25 cellular contexts compared by ENCODE assay signal in genomic region chr7:30102281-30102680, GRCh38.
"Had no signal": no experiment of that assay in that cellular context is flagged by ENCODE, and none has a peak within 500 bp of the region (broad histone marks: within the 10 kb centered on the region; RNA-seq: fewer than 3 reads in every experiment).

No MANE protein-coding gene starts in this region.

- H3K4me1 ChIP-seq: neural progenitor cell, parathyroid adenoma, psoas muscle, right lobe of liver, sigmoid colon, stomach, thyroid gland, tibial nerve, upper lobe of left lung, vagina had no signal

- FAIRE-seq: small intestine, urothelium cell line had no signal

- ATAC-seq: natural killer cell; psoas muscle; right cardiac atrium; right lobe of liver; stimulated activated effector memory CD8-positive, alpha-beta T cell treated with anti-CD3 and anti-CD28 coated beads, Interleukin-12 subunit alpha, Interleukin-12 subunit beta, amount 100 ng/mL, for 72 hours; stimulated activated naive B cell treated with anti-CD40 and anti-IgM and Interleukin-4, amounts not matched to agents 10 μg/mL and 1 μg/mL and 100 μg/mL, for 72 hours had no signal

- H3K9me3 ChIP-seq: ovary, psoas muscle, right lobe of liver, sigmoid colon, stomach, thoracic aorta, thyroid gland, tibial nerve, upper lobe of left lung, vagina had no signal

- DNase-seq: natural killer cell; occipital lobe; ovary; posterior cingulate gyrus; psoas muscle; right cardiac atrium; right lobe of liver; sigmoid colon; small intestine; stimulated activated CD4-positive, alpha-beta T cell treated with anti-CD3 and anti-CD28 coated beads, Interleukin-15, amount 100 ng/mL, for 24 hours; stimulated activated CD4-positive, alpha-beta T cell treated with anti-CD3 and anti-CD28 coated beads, Interleukin-2, amount 100 ng/mL, for 24 hours; stimulated activated CD4-positive, alpha-beta T cell treated with anti-CD3 and anti-CD28 coated beads, Interleukin-2, amount 100 ng/mL, for 48 hours; stimulated activated CD4-positive, alpha-beta T cell treated with anti-CD3 and anti-CD28 coated beads, Interleukin-4, amount 100 ng/mL, for 24 hours; stimulated activated naive B cell treated with anti-CD40 and anti-IgM and Interleukin-4, amounts not matched to agents 10 μg/mL and 1 μg/mL and 100 μg/mL, for 72 hours; stimulated activated naive CD4-positive, alpha-beta T cell treated with Interleukin-2 at 50 U/mL for 16 hours; stomach; thyroid gland; upper lobe of left lung had no signal

- H3K4me2 ChIP-seq: neural progenitor cell had no signal

- H3K27ac ChIP-seq: neural progenitor cell, ovary, parathyroid adenoma, psoas muscle, right lobe of liver, sigmoid colon, stomach, thoracic aorta, thyroid gland, tibial nerve, upper lobe of left lung, vagina had no signal

- H3K4me3 ChIP-seq: neural progenitor cell, ovary, psoas muscle, right lobe of liver, sigmoid colon, stomach, thoracic aorta, thyroid gland, tibial nerve, upper lobe of left lung, vagina had no signal
